14 cellular contexts compared by ENCODE assay signal in the genomic region with DNA sequence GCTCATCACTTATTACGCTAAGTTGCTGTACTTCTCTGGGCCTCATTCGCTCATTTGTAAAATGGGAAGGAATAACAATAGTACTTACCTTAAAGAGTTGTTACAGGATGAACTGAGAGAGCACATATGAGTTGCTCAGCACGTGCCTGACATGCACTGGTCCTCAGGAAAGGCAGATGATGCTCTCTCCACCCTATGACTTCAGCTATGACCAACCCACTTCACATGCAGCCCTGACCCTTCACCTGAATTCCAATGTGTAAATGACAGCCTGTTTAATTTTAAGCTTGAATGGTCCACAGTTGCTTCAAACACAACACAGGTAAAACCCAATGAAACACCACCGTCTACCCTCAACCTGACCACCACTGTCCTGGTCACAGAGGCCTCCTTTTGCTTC. TPM values are rescaled to one million over a fixed set of nuclear protein-coding genes. Genes with fewer than 3 reads are reported as not detected.
DNase-seq lines count a peak whose midpoint lies in the region; ATAC-seq and TF ChIP-seq lines count a peak whose summit lies in the region.
"Had no signal": no experiment of that assay in that cellular context is flagged by ENCODE, and none has a peak within 500 bp of the region (broad histone marks: within the 10 kb centered on the region; RNA-seq: fewer than 3 reads in every experiment).

No MANE protein-coding gene starts in this region.

- no peak overlapping the region for H3K4ac ChIP-seq in IMR-90 (ENCODE audit: low read depth, low read length)

- dilution Hi-C loops in IMR-90 (cut with HindIII; ENCODE audit: low sequenced_read_pairs, unreplicated experiment) = no loop called here

- H3K9me1 ChIP-seq in IMR-90 (ENCODE audit: insufficient read depth, low read length) = peaks cover 25% of the 10 kb centered on the region

- H3K36me3 ChIP-seq in IMR-90 (ENCODE audit: control insufficient read depth, insufficient read depth, low read length) (peaks cover 3% of the 10 kb centered on the region; the same call in 1 of the 2 replicates), endodermal cell (ENCODE audit: control insufficient read depth, insufficient read depth, low read length) (no peaks in the 10 kb centered on the region)

- H3K27me3 ChIP-seq in IMR-90 (ENCODE audit: control insufficient read depth, insufficient read depth, low read length) = no peaks in the 10 kb centered on the region
- H3K27me3 ChIP-seq in endodermal cell (ENCODE audit: control insufficient read depth, insufficient read depth, low read length, poor library complexity, severe bottlenecking) = no peaks in the 10 kb centered on the region

- H2BK5ac ChIP-seq in IMR-90 (ENCODE audit: low read depth, low read length, poor library complexity, severe bottlenecking) = no peak overlapping the region

- H4K8ac ChIP-seq in IMR-90 (ENCODE audit: low read depth in 2 of 2, low read length in 2 of 2) = no peak overlapping the region

- peak overlapping the region; percentile 60 for H3K27ac Mint-ChIP-seq in endodermal cell
- H3K27ac Mint-ChIP-seq: nephron progenitor cell had no signal

- TF ChIP-seq RAD21 in IMR-90 (IDR thresholded peaks at IDR 0.05; ENCODE audit: low read length) = no peak

- H3K9me3 ChIP-seq in IMR-90 (ENCODE audit: control insufficient read depth, insufficient read depth, low read length) = no peaks in the 10 kb centered on the region
- H3K9me3 ChIP-seq in endodermal cell (ENCODE audit: control insufficient read depth, low read length) = no peaks in the 10 kb centered on the region

- no peak overlapping the region for H2AFZ ChIP-seq in IMR-90 (replicated peaks; ENCODE audit: low read length, poor library complexity)

- intact Hi-C loops in IMR-90 (cut with micrococcal nuclease) = no loop called here
- intact Hi-C loops in left colon (cut with DNase I, micrococcal nuclease) = no loop called here

- H3K4me3 ChIP-seq in IMR-90 (ENCODE audit: insufficient read depth, low read depth, low read length) (no peak overlapping the region), endodermal cell (ENCODE audit: low read length) (no peak overlapping the region)

- H3K4me1 ChIP-seq in IMR-90 (ENCODE audit: control insufficient read depth, insufficient read depth, low read length) (peaks cover 24% of the 10 kb centered on the region), endodermal cell (ENCODE audit: control insufficient read depth, insufficient read depth, low read length) (peaks cover 42% of the 10 kb centered on the region)

- WGBS in IMR-90 (ENCODE audit: extremely low coverage in 2 of 2, insufficient read length in 1 of 2), 2 experiments = 20% methylated on average over 1 of the region's 4 CpGs; no CpG with 5 or more reads in 1 of the 2 experiments
- 92% methylated on average over 3 to 4 of the region's 4 CpGs for WGBS in endodermal cell (ENCODE audit: insufficient coverage in 1 of 2, insufficient read length in 1 of 2), 2 experiments

- no peak overlapping the region for H2BK120ac ChIP-seq in IMR-90 (ENCODE audit: low read depth, low read length)

- DNase-seq in DMS53 (lab: John Stamatoyannopoulos, UW) (peak; percentile 90), IMR-90 (peak; percentile 74), endodermal cell (no peak), left colon (peak in 1 of 2 donors; percentile 42), D341Med (ENCODE audit: low spot score) (no peak), middle frontal gyrus (ENCODE audit: extremely low spot score, low spot score) (no peak)
- DNase-seq in activated naive CD4-positive, alpha-beta T cell treated with anti-CD3 and anti-CD28 coated beads, Interleukin-2, amount 50 U/mL, for 16 hours = no peak
- DNase-seq: activated CD4-positive, alpha-beta T cell treated with anti-CD3 and anti-CD28 coated beads for 1 hour; activated naive CD4-positive, alpha-beta T cell; NCI-H1048; NCI-H2171; nephron progenitor cell; T-helper 2 cell had no signal

- peaks cover 42 to 82% of the 10 kb centered on the region in 2 experiments for H3K79me1 ChIP-seq in IMR-90 (ENCODE audit: low read depth in 1 of 2, low read length in 2 of 2)

- no peak overlapping the region for H3K18ac ChIP-seq in IMR-90 (ENCODE audit: low read depth, low read length)

- H3K14ac ChIP-seq in IMR-90 (replicated peaks; ENCODE audit: low read depth, low read length) = peak overlapping the region; percentile 39; the same call in 1 of the 2 replicates

- POLR2A ChIA-PET in IMR-90 (lab: Charles Lee; ENCODE audit: unreplicated experiment) = interaction anchor here (0.6 kb wide), 1 partner anchor 11 kb away, joined by 5 read pairs; no protein-coding TSS in a partner anchor

- H4K20me1 ChIP-seq in IMR-90 (ENCODE audit: insufficient read depth, low read length) = peaks cover 26% of the 10 kb centered on the region; the same call in 1 of the 2 replicates

- no peak overlapping the region for H3K4me2 ChIP-seq in IMR-90 (ENCODE audit: low read depth, low read length)

- no peaks in the 10 kb centered on the region for H3K27me3 Mint-ChIP-seq in endodermal cell (ENCODE audit: insufficient read depth)

- H2AK9ac ChIP-seq in IMR-90 (replicated peaks; ENCODE audit: low read depth, low read length, poor library complexity) = peak overlapping the region; percentile 25

- H2BK20ac ChIP-seq in IMR-90 (ENCODE audit: low read depth, low read length) = no peak overlapping the region

- H2BK15ac ChIP-seq in IMR-90 (ENCODE audit: low read depth, low read length) = no peak overlapping the region

- no peak overlapping the region for H3K23ac ChIP-seq in IMR-90 (ENCODE audit: low read depth, low read length)

- TF ChIP-seq CTCF in IMR-90 (conservative IDR thresholded peaks at IDR 0.05; ENCODE audit: low read depth, low read length) = no peak
- no peak for TF ChIP-seq CTCF in endodermal cell (conservative IDR thresholded peaks at IDR 0.05)

- CTCF ChIA-PET in IMR-90 (lab: Yijun Ruan, JAX) = no interaction called here

- H4K91ac ChIP-seq in IMR-90 (ENCODE audit: insufficient read depth, low read depth, low read length) = no peak overlapping the region

- H3K4me1 Mint-ChIP-seq in endodermal cell = peaks cover 46% of the 10 kb centered on the region

- H2AK5ac ChIP-seq in IMR-90 (ENCODE audit: low read depth, low read length) = peak overlapping the region; percentile 57

- in situ Hi-C loops in IMR-90 (cut with MboI; ENCODE audit: low sequenced_read_pairs) = no loop called here

- no peak overlapping the region for H3K56ac ChIP-seq in IMR-90 (ENCODE audit: extremely low read depth, insufficient read depth, low read length)

- H3K9ac ChIP-seq in IMR-90 (ENCODE audit: low read depth, low read length) = no peak overlapping the region
- no peak overlapping the region for H3K9ac ChIP-seq in endodermal cell (ENCODE audit: extremely low read depth, low read length, poor library complexity, severe bottlenecking)

- no peaks in the 10 kb centered on the region for H3K36me3 Mint-ChIP-seq in endodermal cell (ENCODE audit: low read depth)

- TF ChIP-seq POLR2A in IMR-90 (IDR thresholded peaks at IDR 0.05; ENCODE audit: low read depth, low read length) = no peak

- H4K5ac ChIP-seq in IMR-90 (ENCODE audit: low read depth, low read length) = no peak overlapping the region

- H3K9me3 Mint-ChIP-seq in endodermal cell = no peaks in the 10 kb centered on the region
- H3K9me3 Mint-ChIP-seq: nephron progenitor cell had no signal

- no TSS peak for BruUV-seq in IMR-90 (replicated peaks; lab: Mats Ljungman, UMichigan)

- H3K27ac ChIP-seq in IMR-90 (ENCODE audit: insufficient read depth, low read length) = no peak overlapping the region
- H3K27ac ChIP-seq in endodermal cell (ENCODE audit: low read depth, low read length) = no peak overlapping the region

- H3K4me3 Mint-ChIP-seq in endodermal cell = no peak overlapping the region
- H3K4me3 Mint-ChIP-seq: nephron progenitor cell had no signal

- ATAC-seq in IMR-90 (ENCODE audit: low read depth) = no peak
- peak; percentile 54 for ATAC-seq in left colon
- no peak for ATAC-seq in GM19324 (IDR thresholded peaks at IDR 0.05; ENCODE audit: low FRiP score, unreplicated experiment)

TF ChIP-seq in IMR-90, 13 proteins besides CTCF, POLR2A, EP300 and RAD21 (continues in another document):
- TF ChIP-seq FOS (IDR thresholded peaks at IDR 0.05; ENCODE audit: low read depth, low read length) = no peak
- TF ChIP-seq RFX5 (IDR thresholded peaks at IDR 0.05; ENCODE audit: low read depth, low read length) = no peak
- TF ChIP-seq CHD1 (IDR thresholded peaks at IDR 0.05; ENCODE audit: low read depth, low read length) = no peak
- TF ChIP-seq MXI1 (IDR thresholded peaks at IDR 0.05; ENCODE audit: borderline replicate concordance, low read depth, low read length) = no peak
- no peak for TF ChIP-seq NFE2L2 (IDR thresholded peaks at IDR 0.05; ENCODE audit: low read depth, low read length)
- no peak for TF ChIP-seq MAFK (IDR thresholded peaks at IDR 0.05; ENCODE audit: low read depth, low read length)
- TF ChIP-seq, protein P1, sequence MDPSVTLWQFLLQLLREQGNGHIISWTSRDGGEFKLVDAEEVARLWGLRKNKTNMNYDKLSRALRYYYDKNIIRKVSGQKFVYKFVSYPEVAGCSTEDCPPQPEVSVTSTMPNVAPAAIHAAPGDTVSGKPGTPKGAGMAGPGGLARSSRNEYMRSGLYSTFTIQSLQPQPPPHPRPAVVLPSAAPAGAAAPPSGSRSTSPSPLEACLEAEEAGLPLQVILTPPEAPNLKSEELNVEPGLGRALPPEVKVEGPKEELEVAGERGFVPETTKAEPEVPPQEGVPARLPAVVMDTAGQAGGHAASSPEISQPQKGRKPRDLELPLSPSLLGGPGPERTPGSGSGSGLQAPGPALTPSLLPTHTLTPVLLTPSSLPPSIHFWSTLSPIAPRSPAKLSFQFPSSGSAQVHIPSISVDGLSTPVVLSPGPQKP (IDR thresholded peaks at IDR 0.05; ENCODE audit: borderline replicate concordance, low read depth, low read length) = no peak
- TF ChIP-seq CEBPB (IDR thresholded peaks at IDR 0.05; ENCODE audit: low read depth, low read length) = no peak
- TF ChIP-seq RCOR1 (IDR thresholded peaks at IDR 0.05; ENCODE audit: insufficient replicate concordance, low read length) = no peak
- no peak for TF ChIP-seq SMC3 (IDR thresholded peaks at IDR 0.05; ENCODE audit: low read depth, low read length)
- no peak for TF ChIP-seq MAZ (IDR thresholded peaks at IDR 0.05; ENCODE audit: borderline replicate concordance, low read depth, low read length)
- TF ChIP-seq BHLHE40 (IDR thresholded peaks at IDR 0.05; ENCODE audit: low read depth, low read length) = peak; percentile 92

RNA-seq across cellular contexts. Expression of a gene that starts 32.9 kb away (rescaled TPM):
- total RNA-seq in IMR-90 (2012; rRNA removed) = 10.9 and 16.7 TPM in 2 replicates
- polyA plus RNA-seq in IMR-90 (2012; rRNA removed) = 114 and 129 TPM in 2 replicates
- 128 and 171 TPM in 2 replicates for polyA plus RNA-seq in IMR-90 (2012; cell fraction: cytosol; rRNA removed)
- polyA plus RNA-seq in IMR-90 (2012; cell fraction: nucleus; rRNA removed; ENCODE audit: low replicate concordance) = 210 and 388 TPM in 2 replicates
- 10 to 100 TPM; 48.0 to 52.4 TPM for total RNA-seq in endodermal cell
- polyA plus RNA-seq in endodermal cell (2013, experiment 1 of 2) = 31.4 TPM
- 34.8 TPM for polyA plus RNA-seq in endodermal cell (2013, experiment 2 of 2)
- total RNA-seq in left colon = 10 to 100 TPM; 43.4 to 49.7 TPM

Comparison
In these comparisons a context has a peak if more than half of its experiments do, and no peak if none do; other contexts are left out.
1. DNase-seq: peak in DMS53 (single experiment) and IMR-90 (single experiment); none in endodermal cell (single experiment), activated naive CD4-positive, alpha-beta T cell treated with anti-CD3 and anti-CD28 coated beads, Interleukin-2, amount 50 U/mL, for 16 hours (single experiment), D341Med (single experiment) and middle frontal gyrus (single experiment).